In genomic region chr10:72335394-72336258, GRCh38 we compare ENCODE assay signal across 8 cellular contexts. TPM values are rescaled to one million over a fixed set of nuclear protein-coding genes. Genes with fewer than 3 reads are reported as not detected.
DNase-seq lines count a peak whose midpoint lies in the region; ATAC-seq and TF ChIP-seq lines count a peak whose summit lies in the region.

No MANE protein-coding gene starts in this region.

- H3K9me3 Mint-ChIP-seq in activated CD4-positive, alpha-beta memory T cell treated with anti-CD3 and anti-CD28 coated beads for 36 hours: no peaks in the 10 kb centered on the region

- peak; percentile 17 for ATAC-seq in GM19324 (IDR thresholded peaks at IDR 0.05; ENCODE audit: low FRiP score, unreplicated experiment)
- peak; percentile 43 for ATAC-seq in HG03432 (IDR thresholded peaks at IDR 0.05; ENCODE audit: unreplicated experiment)

- peak overlapping the region; percentile 99 for H3K27ac Mint-ChIP-seq in activated CD4-positive, alpha-beta memory T cell treated with anti-CD3 and anti-CD28 coated beads for 36 hours

- POLR2A ChIA-PET in AG04450 (lab: Yijun Ruan, JAX): interaction anchor here (0.6 to 0.7 kb wide), 2 partner anchors 53 to 62 kb away, joined by 3 to 7 read pairs; no protein-coding TSS in a partner anchor
- POLR2A ChIA-PET in activated CD4-positive, alpha-beta memory T cell treated with anti-CD3 and anti-CD28 coated beads for 36 hours (lab: Charles Lee): interaction anchor here (1.1 to 12.2 kb wide), 11 partner anchors 9 to 287 kb away, joined by 4 to 240 read pairs (median 10); partner anchors contain the start of genes ANAPC16, ASCC1 and DDIT4

- TF ChIP-seq CTCF in AG04450 (IDR thresholded peaks at IDR 0.05; ENCODE audit: low read depth, low read length) (no peak), fibroblast of villous mesenchyme (IDR thresholded peaks at IDR 0.05; ENCODE audit: insufficient read depth, low read depth, low read length) (no peak), sigmoid colon (IDR thresholded peaks at IDR 0.05) (no peak)

- H3K27ac ChIP-seq in AG04450 (ENCODE audit: low read depth, low read length) (peak overlapping the region; percentile 52), sigmoid colon (peak overlapping the region; percentile 75 to 87 (median 80))

- TF ChIP-seq EP300 in sigmoid colon (IDR thresholded peaks at IDR 0.05): no peak

- WGBS in sigmoid colon, 2 donors: 66 to 86% methylated on average over 20 of the region's 20 CpGs

- no peaks in the 10 kb centered on the region for H3K27me3 Mint-ChIP-seq in activated CD4-positive, alpha-beta memory T cell treated with anti-CD3 and anti-CD28 coated beads for 36 hours

- H3K27me3 ChIP-seq in AG04450 (ENCODE audit: control insufficient read depth, insufficient read depth, low read length) (no peaks in the 10 kb centered on the region), sigmoid colon (no peaks in the 10 kb centered on the region)

- no peak for TF ChIP-seq POLR2A in sigmoid colon (IDR thresholded peaks at IDR 0.05)

- CTCF ChIA-PET in AG04450 (lab: Charles Lee): interaction anchor here (1.0 to 1.3 kb wide), 3 partner anchors 120 to 287 kb away, joined by 3 to 6 read pairs (median 4); partner anchors contain the start of genes ANAPC16 and ASCC1
- CTCF ChIA-PET in activated CD4-positive, alpha-beta memory T cell treated with anti-CD3 and anti-CD28 coated beads for 36 hours (lab: Charles Lee): interaction anchor here (0.6 to 8.9 kb wide), 18 partner anchors 9 to 439 kb away, joined by 3 to 183 read pairs (median 6); partner anchors contain the start of gene DDIT4

- peaks cover 15% of the 10 kb centered on the region for H3K36me3 Mint-ChIP-seq in activated CD4-positive, alpha-beta memory T cell treated with anti-CD3 and anti-CD28 coated beads for 36 hours

- intact Hi-C loops in activated CD4-positive, alpha-beta memory T cell treated with anti-CD3 and anti-CD28 coated beads for 36 hours (cut with micrococcal nuclease): loop anchor here (1.0 to 10.0 kb wide), 8 partner anchors 19 to 611 kb away; partner anchors contain the start of genes CHST3, DDIT4, DNAJB12 and SPOCK2
- intact Hi-C loops in sigmoid colon (cut with DNase I): loop anchor here (2.0 to 10.0 kb wide), 6 partner anchors 61 to 441 kb away; partner anchors contain the start of genes ANAPC16 and ASCC1

- DNase-seq in AG04450 (ENCODE audit: low read depth, low spot score): no peak
- peak; percentile 80 for DNase-seq in activated CD4-positive, alpha-beta memory T cell treated with anti-CD3 and anti-CD28 coated beads for 36 hours
- peak; percentile 83 for DNase-seq in fibroblast of villous mesenchyme (ENCODE audit: low read depth)
- peak; percentile 83 for DNase-seq in sigmoid colon
- DNase-seq in inferior parietal cortex (ENCODE audit: extremely low spot score): no peak
- no peak for DNase-seq in NCI-H2029 treated with DMSO at 0.1 percent for 48 hours (lab: John Stamatoyannopoulos, UW)

- peaks cover 70% of the 10 kb centered on the region for H3K4me1 Mint-ChIP-seq in activated CD4-positive, alpha-beta memory T cell treated with anti-CD3 and anti-CD28 coated beads for 36 hours (ENCODE audit: low read depth)

- no peaks in the 10 kb centered on the region; the same call in 1 of the 2 replicates for H3K9me3 ChIP-seq in AG04450 (ENCODE audit: control insufficient read depth, insufficient read depth, low read length)
- no peaks in the 10 kb centered on the region for H3K9me3 ChIP-seq in sigmoid colon

- peak overlapping the region; percentile 55 for H3K4me3 Mint-ChIP-seq in activated CD4-positive, alpha-beta memory T cell treated with anti-CD3 and anti-CD28 coated beads for 36 hours

- peaks cover 0 to 61% (median 53%) of the 10 kb centered on the region in 4 donors for H3K4me1 ChIP-seq in sigmoid colon

- no peak overlapping the region for H3K4me3 ChIP-seq in AG04450 (ENCODE audit: low read depth, low read length)
- H3K4me3 ChIP-seq in fibroblast of villous mesenchyme (ENCODE audit: low read depth, low read length): peak overlapping the region; percentile 3
- no peak overlapping the region for H3K4me3 ChIP-seq in sigmoid colon

- peaks cover 8 to 60% (median 25%) of the 10 kb centered on the region in 4 donors for H3K36me3 ChIP-seq in sigmoid colon

RNA-seq across cellular contexts. Expression of gene DNAJB12, which starts 19.1 kb away (rescaled TPM):
- polyA plus RNA-seq in AG04450 (2011; rRNA removed) (17.9 and 23.3 TPM in 2 replicates), sigmoid colon (10 to 100 TPM in 2 of 3 donors, 1 to 10 TPM in 1; 9.5 to 28.7 (median 15.6) TPM)
- polyA minus RNA-seq in AG04450 (2011; rRNA and poly(A)+ RNA removed): 18.7 and 26.5 TPM in 2 replicates
- total RNA-seq in activated CD4-positive, alpha-beta memory T cell treated with anti-CD3 and anti-CD28 coated beads for 36 hours: 10 to 100 TPM; 18.9 to 19.8 TPM
- total RNA-seq in fibroblast of villous mesenchyme (32.5 and 32.8 TPM in 2 replicates), sigmoid colon (10 to 100 TPM; 22.4 to 38.5 (median 30.0) TPM)

Comparison
In these comparisons a context has a peak if more than half of its experiments do, and no peak if none do; other contexts are left out.
1. DNase-seq: peak in activated CD4-positive, alpha-beta memory T cell treated with anti-CD3 and anti-CD28 coated beads for 36 hours (single experiment), fibroblast of villous mesenchyme (single experiment) and sigmoid colon (single experiment); none in AG04450 (single experiment), inferior parietal cortex (single experiment) and NCI-H2029 treated with DMSO at 0.1 percent for 48 hours (single experiment).